Comparison of ENCODE assay signal across 1 cellular context in genomic region chr6:4018194-4019111, GRCh38.
TF ChIP-seq lines count a peak whose summit lies in the region.

No MANE protein-coding gene starts in this region.

TF ChIP-seq in HepG2, 621 proteins besides CTCF, POLR2A, EP300 and RAD21 (continued from another document and continues in another):
- TF ChIP-seq ZNF646 (CRISPR knock-in tag; IDR thresholded peaks at IDR 0.05) (peak; percentile 47; the same call in 1 of the 2 replicates), SP5 (CRISPR knock-in tag; IDR thresholded peaks at IDR 0.05; ENCODE audit: borderline replicate concordance, low read depth) (peak; percentile 88), ZNF44 (CRISPR knock-in tag; IDR thresholded peaks at IDR 0.05) (peak; percentile 92; the same call in 1 of the 2 replicates), MIXL1 (CRISPR knock-in tag; IDR thresholded peaks at IDR 0.05) (no peak; the same call in 1 of the 2 replicates), SMAD1 (CRISPR knock-in tag; IDR thresholded peaks at IDR 0.05; ENCODE audit: borderline replicate concordance, low read depth) (peak; percentile 73; the same call in 1 of the 2 replicates), SMAD3 (CRISPR knock-in tag; IDR thresholded peaks at IDR 0.05) (0 out of 2 replicates have a peak, but pooled peaks have one; percentile 22), PHB2 (IDR thresholded peaks at IDR 0.05; ENCODE audit: partially characterized antibody) (no peak), PRDM10 (CRISPR knock-in tag; IDR thresholded peaks at IDR 0.05; ENCODE audit: low read depth) (no peak; the same call in none of the 2 replicates), ZNF556 (CRISPR knock-in tag; IDR thresholded peaks at IDR 0.05; ENCODE audit: borderline replicate concordance) (peak; percentile 98), HOXA7 (CRISPR knock-in tag; IDR thresholded peaks at IDR 0.05) (no peak), ZNF724P (CRISPR knock-in tag; IDR thresholded peaks at IDR 0.05; ENCODE audit: borderline replicate concordance) (peak; percentile 92), SPEN (CRISPR knock-in tag; IDR thresholded peaks at IDR 0.05; ENCODE audit: low read depth) (peak; percentile 98), IKZF1 (IDR thresholded peaks at IDR 0.05) (no peak), ZNF761 (CRISPR knock-in tag; conservative IDR thresholded peaks at IDR 0.05) (peak; percentile 87; the same call in 1 of the 2 replicates), ZNF567 (CRISPR knock-in tag; IDR thresholded peaks at IDR 0.05; ENCODE audit: borderline replicate concordance) (peak; percentile 95), ZNF329 (CRISPR knock-in tag; IDR thresholded peaks at IDR 0.05; ENCODE audit: low read depth) (peak; percentile 82; the same call in 1 of the 2 replicates), ZNF235 (CRISPR knock-in tag; IDR thresholded peaks at IDR 0.05; ENCODE audit: borderline replicate concordance) (peak; percentile 98), RFXANK (CRISPR knock-in tag; IDR thresholded peaks at IDR 0.05) (no peak), HOXA3 (CRISPR knock-in tag; IDR thresholded peaks at IDR 0.05) (peak; percentile 88), ZNF124 (CRISPR knock-in tag; IDR thresholded peaks at IDR 0.05) (peak; percentile 23; the same call in 1 of the 2 replicates), ZNF460 (CRISPR knock-in tag; IDR thresholded peaks at IDR 0.05; ENCODE audit: borderline replicate concordance) (no peak; the same call in 1 of the 2 replicates), ZUFSP (CRISPR knock-in tag; IDR thresholded peaks at IDR 0.05; ENCODE audit: borderline replicate concordance) (no peak), ZFP36 (IDR thresholded peaks at IDR 0.05; ENCODE audit: borderline replicate concordance, low read depth, low read length, partially characterized antibody) (no peak), HNRNPLL (IDR thresholded peaks at IDR 0.05; ENCODE audit: low read depth, low read length, poor library complexity, severe bottlenecking) (peak; percentile 93), ZNF234 (CRISPR knock-in tag; conservative IDR thresholded peaks at IDR 0.05) (peak; percentile 78; the same call in 1 of the 2 replicates), MIER3 (CRISPR knock-in tag; IDR thresholded peaks at IDR 0.05; ENCODE audit: borderline replicate concordance) (peak; percentile 90), YEATS4 (CRISPR knock-in tag; IDR thresholded peaks at IDR 0.05; ENCODE audit: borderline replicate concordance) (peak; percentile 92), TARDBP (CRISPR knock-in tag; IDR thresholded peaks at IDR 0.05) (peak; percentile 85), SRSF4 (IDR thresholded peaks at IDR 0.05; ENCODE audit: low read depth, low read length, poor library complexity, severe bottlenecking) (peak; percentile 85), XRCC5 (optimal IDR thresholded peaks at IDR 0.05; ENCODE audit: low read length) (peak; percentile 90), KDM5A (IDR thresholded peaks at IDR 0.05; ENCODE audit: borderline replicate concordance, low read length) (peak; percentile 72; the same call in 1 of the 2 replicates), POGK (CRISPR knock-in tag; conservative IDR thresholded peaks at IDR 0.05) (peak; percentile 96), REL (CRISPR knock-in tag; conservative IDR thresholded peaks at IDR 0.05) (0 out of 2 replicates have a peak, but pooled peaks have one; percentile 63), SRF (IDR thresholded peaks at IDR 0.05; ENCODE audit: low read depth, low read length) (no peak), ZNF350 (CRISPR knock-in tag; IDR thresholded peaks at IDR 0.05; ENCODE audit: borderline replicate concordance, low read depth) (peak; percentile 99), ARHGAP35 (CRISPR knock-in tag; IDR thresholded peaks at IDR 0.05; ENCODE audit: borderline replicate concordance) (peak; percentile 69; the same call in 1 of the 2 replicates), ZNF446 (CRISPR knock-in tag; IDR thresholded peaks at IDR 0.05) (peak; percentile 88), ZNF343 (CRISPR knock-in tag; IDR thresholded peaks at IDR 0.05) (peak; percentile 96), ZBTB21 (CRISPR knock-in tag; IDR thresholded peaks at IDR 0.05) (no peak), CBX2 (IDR thresholded peaks at IDR 0.05; ENCODE audit: low read depth, low read length) (no peak; the same call in 1 of the 2 replicates), CBX2 (CRISPR knock-in tag; IDR thresholded peaks at IDR 0.05; ENCODE audit: low read depth) (peak; percentile 75; the same call in 1 of the 2 replicates), ZNF800 (CRISPR knock-in tag; IDR thresholded peaks at IDR 0.05) (peak; percentile 73; the same call in 1 of the 2 replicates), KDM4B (CRISPR knock-in tag; IDR thresholded peaks at IDR 0.05) (peak; percentile 38; the same call in 1 of the 2 replicates), NFATC3 (CRISPR knock-in tag; IDR thresholded peaks at IDR 0.05) (0 out of 2 replicates have a peak, but pooled peaks have one; percentile 38), MTERF4 (CRISPR knock-in tag; IDR thresholded peaks at IDR 0.05) (peak; percentile 96), IRX3 (CRISPR knock-in tag; IDR thresholded peaks at IDR 0.05; ENCODE audit: borderline replicate concordance, low read depth) (peak; percentile 89), RFXAP (CRISPR knock-in tag; IDR thresholded peaks at IDR 0.05; ENCODE audit: borderline replicate concordance) (peak; percentile 93), ZBTB44 (CRISPR knock-in tag; IDR thresholded peaks at IDR 0.05) (peak; percentile 79; the same call in 1 of the 2 replicates)
